Comparison of ENCODE assay signal across 8 cellular contexts in the genomic region with DNA sequence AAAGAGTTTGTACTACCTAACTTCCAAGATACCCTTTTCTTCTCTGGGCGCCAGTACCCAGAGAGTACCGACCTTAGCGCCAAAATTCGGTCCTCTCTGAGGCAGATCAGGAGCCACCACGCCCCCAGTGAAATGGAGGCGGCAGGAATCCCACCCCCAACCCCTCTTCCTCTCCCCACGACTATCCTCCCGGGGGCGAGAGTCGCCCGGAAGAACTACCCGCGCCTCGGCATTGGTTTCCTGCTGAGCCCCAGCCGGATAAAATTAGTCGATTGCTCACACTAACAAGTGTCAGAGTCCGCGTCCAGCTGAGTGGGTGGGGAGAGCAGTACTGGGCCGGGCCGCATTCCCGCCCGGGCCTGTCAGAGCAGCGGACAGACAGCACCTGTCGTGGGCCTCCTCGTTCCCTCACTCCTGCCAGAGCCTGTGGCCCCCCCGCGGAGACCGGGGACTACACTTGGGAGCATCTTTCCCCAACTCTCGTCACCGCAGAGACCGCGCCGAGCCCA.
DNase-seq lines count a peak whose midpoint lies in the region; ATAC-seq and TF ChIP-seq lines count a peak whose summit lies in the region.

No MANE protein-coding gene starts in this region.

- no peaks in the 10 kb centered on the region for H3K36me3 ChIP-seq in GM23338 (ENCODE audit: insufficient read depth)

- H3K4me1 ChIP-seq in GM23338 (ENCODE audit: insufficient read depth) = peaks cover 5% of the 10 kb centered on the region; the same call in 1 of the 2 replicates

- peak; percentile 67 for DNase-seq in EH (ENCODE audit: low read depth)
- peak; percentile 54 for DNase-seq in GM23338 (ENCODE audit: low spot score)
- peak; percentile 7 for DNase-seq in NCI-H774 (lab: John Stamatoyannopoulos, UW)
- DNase-seq in activated naive CD4-positive, alpha-beta T cell treated with anti-CD3 and anti-CD28 coated beads, Interleukin-2, amount 50 U/mL, for 72 hours (ENCODE audit: low spot score in 2 of 2) = peak; percentile 11 to 64
- peak; percentile 24 for DNase-seq in glutamatergic neuron
- peak; percentile 26 for DNase-seq in occipital lobe (lab: John Stamatoyannopoulos, UW)
- no peak for DNase-seq in OCI-M2 (lab: John Stamatoyannopoulos, UW; ENCODE audit: unreplicated experiment)
- no peak for DNase-seq in DMS153 treated with DMSO at 0.1 percent for 48 hours (lab: John Stamatoyannopoulos, UW; ENCODE audit: unreplicated experiment)

- peaks cover 8% of the 10 kb centered on the region for H3K27me3 Mint-ChIP-seq in GM23338 (ENCODE audit: insufficient read depth, low read depth, poor library complexity)
- peaks cover 2% of the 10 kb centered on the region for H3K27me3 Mint-ChIP-seq in glutamatergic neuron (ENCODE audit: unreplicated experiment)

- peak overlapping the region; percentile 69 for H3K4me2 ChIP-seq in GM23338

- H3K27ac Mint-ChIP-seq in GM23338 (no peak overlapping the region), glutamatergic neuron (ENCODE audit: unreplicated experiment) (no peak overlapping the region)
- peak overlapping the region; percentile 82 to 91 for H3K27ac Mint-ChIP-seq in activated naive CD4-positive, alpha-beta T cell treated with anti-CD3 and anti-CD28 coated beads, Interleukin-2, amount 50 U/mL, for 72 hours

- H3F3A ChIP-seq in GM23338 (replicated peaks; ENCODE audit: low read depth) = no peaks in the 10 kb centered on the region

- H3K79me2 ChIP-seq in GM23338 (replicated peaks; ENCODE audit: insufficient read depth) = no peaks in the 10 kb centered on the region

- no peaks in the 10 kb centered on the region for H3K9me2 ChIP-seq in GM23338 (ENCODE audit: insufficient read depth)

- peaks cover 17% of the 10 kb centered on the region; the same call in 2 of the 3 replicates for H3K4me1 Mint-ChIP-seq in GM23338
- H3K4me1 Mint-ChIP-seq in glutamatergic neuron (ENCODE audit: low read depth, unreplicated experiment) = peaks cover 4% of the 10 kb centered on the region

- 0 out of 2 replicates have a peak overlapping the region, but pooled peaks have one; percentile 76 for H2AFZ ChIP-seq in GM23338

- H4K20me1 ChIP-seq in GM23338 (replicated peaks; ENCODE audit: insufficient read depth) = no peaks in the 10 kb centered on the region

- H3K36me3 Mint-ChIP-seq in GM23338 (ENCODE audit: low read depth) (peaks cover 5% of the 10 kb centered on the region; the same call in 2 of the 3 replicates), glutamatergic neuron (ENCODE audit: unreplicated experiment) (no peaks in the 10 kb centered on the region)
- peaks cover 0 to 8% of the 10 kb centered on the region in 2 donors for H3K36me3 Mint-ChIP-seq in activated naive CD4-positive, alpha-beta T cell treated with anti-CD3 and anti-CD28 coated beads, Interleukin-2, amount 50 U/mL, for 72 hours

- H3K27ac ChIP-seq in GM23338 (ENCODE audit: low read depth) = no peak overlapping the region

- TF ChIP-seq CTCF in GM23338 (conservative IDR thresholded peaks at IDR 0.05; ENCODE audit: low read depth in 2 of 2) = no peak
- no peak for TF ChIP-seq CTCF in glutamatergic neuron (IDR thresholded peaks at IDR 0.05; ENCODE audit: partially characterized antibody, unreplicated experiment)

- H3K4me3 Mint-ChIP-seq in GM23338 (peak overlapping the region; percentile 71), glutamatergic neuron (ENCODE audit: unreplicated experiment) (peak overlapping the region; percentile 71)

- no peaks in the 10 kb centered on the region for H3K27me3 ChIP-seq in GM23338 (ENCODE audit: insufficient read depth)

- ATAC-seq in GM23338 = peak; percentile 45
- ATAC-seq in activated naive CD4-positive, alpha-beta T cell treated with anti-CD3 and anti-CD28 coated beads, Interleukin-2, amount 50 U/mL, for 72 hours = peak; percentile 34 to 68

- H3K4me3 ChIP-seq in GM23338 = peak overlapping the region; percentile 60

- H3K9me3 Mint-ChIP-seq in GM23338 = no peaks in the 10 kb centered on the region
- no peaks in the 10 kb centered on the region for H3K9me3 Mint-ChIP-seq in activated naive CD4-positive, alpha-beta T cell treated with anti-CD3 and anti-CD28 coated beads, Interleukin-2, amount 50 U/mL, for 72 hours
- no peaks in the 10 kb centered on the region for H3K9me3 Mint-ChIP-seq in glutamatergic neuron (ENCODE audit: unreplicated experiment)

TF ChIP-seq in GM23338, 12 proteins besides CTCF, POLR2A, EP300 and RAD21:
- TF ChIP-seq NANOG (IDR thresholded peaks at IDR 0.05; ENCODE audit: borderline replicate concordance) (no peak), EZH2phosphoT487 (IDR thresholded peaks at IDR 0.05; ENCODE audit: unreplicated experiment) (no peak), ZNF114 (CRISPR knock-in tag; IDR thresholded peaks at IDR 0.05) (no peak), POLR2AphosphoS5 (IDR thresholded peaks at IDR 0.05; ENCODE audit: low read depth) (no peak), EZH2 (IDR thresholded peaks at IDR 0.05; ENCODE audit: low read depth, unreplicated experiment) (no peak)
- TF ChIP-seq, protein P1, sequence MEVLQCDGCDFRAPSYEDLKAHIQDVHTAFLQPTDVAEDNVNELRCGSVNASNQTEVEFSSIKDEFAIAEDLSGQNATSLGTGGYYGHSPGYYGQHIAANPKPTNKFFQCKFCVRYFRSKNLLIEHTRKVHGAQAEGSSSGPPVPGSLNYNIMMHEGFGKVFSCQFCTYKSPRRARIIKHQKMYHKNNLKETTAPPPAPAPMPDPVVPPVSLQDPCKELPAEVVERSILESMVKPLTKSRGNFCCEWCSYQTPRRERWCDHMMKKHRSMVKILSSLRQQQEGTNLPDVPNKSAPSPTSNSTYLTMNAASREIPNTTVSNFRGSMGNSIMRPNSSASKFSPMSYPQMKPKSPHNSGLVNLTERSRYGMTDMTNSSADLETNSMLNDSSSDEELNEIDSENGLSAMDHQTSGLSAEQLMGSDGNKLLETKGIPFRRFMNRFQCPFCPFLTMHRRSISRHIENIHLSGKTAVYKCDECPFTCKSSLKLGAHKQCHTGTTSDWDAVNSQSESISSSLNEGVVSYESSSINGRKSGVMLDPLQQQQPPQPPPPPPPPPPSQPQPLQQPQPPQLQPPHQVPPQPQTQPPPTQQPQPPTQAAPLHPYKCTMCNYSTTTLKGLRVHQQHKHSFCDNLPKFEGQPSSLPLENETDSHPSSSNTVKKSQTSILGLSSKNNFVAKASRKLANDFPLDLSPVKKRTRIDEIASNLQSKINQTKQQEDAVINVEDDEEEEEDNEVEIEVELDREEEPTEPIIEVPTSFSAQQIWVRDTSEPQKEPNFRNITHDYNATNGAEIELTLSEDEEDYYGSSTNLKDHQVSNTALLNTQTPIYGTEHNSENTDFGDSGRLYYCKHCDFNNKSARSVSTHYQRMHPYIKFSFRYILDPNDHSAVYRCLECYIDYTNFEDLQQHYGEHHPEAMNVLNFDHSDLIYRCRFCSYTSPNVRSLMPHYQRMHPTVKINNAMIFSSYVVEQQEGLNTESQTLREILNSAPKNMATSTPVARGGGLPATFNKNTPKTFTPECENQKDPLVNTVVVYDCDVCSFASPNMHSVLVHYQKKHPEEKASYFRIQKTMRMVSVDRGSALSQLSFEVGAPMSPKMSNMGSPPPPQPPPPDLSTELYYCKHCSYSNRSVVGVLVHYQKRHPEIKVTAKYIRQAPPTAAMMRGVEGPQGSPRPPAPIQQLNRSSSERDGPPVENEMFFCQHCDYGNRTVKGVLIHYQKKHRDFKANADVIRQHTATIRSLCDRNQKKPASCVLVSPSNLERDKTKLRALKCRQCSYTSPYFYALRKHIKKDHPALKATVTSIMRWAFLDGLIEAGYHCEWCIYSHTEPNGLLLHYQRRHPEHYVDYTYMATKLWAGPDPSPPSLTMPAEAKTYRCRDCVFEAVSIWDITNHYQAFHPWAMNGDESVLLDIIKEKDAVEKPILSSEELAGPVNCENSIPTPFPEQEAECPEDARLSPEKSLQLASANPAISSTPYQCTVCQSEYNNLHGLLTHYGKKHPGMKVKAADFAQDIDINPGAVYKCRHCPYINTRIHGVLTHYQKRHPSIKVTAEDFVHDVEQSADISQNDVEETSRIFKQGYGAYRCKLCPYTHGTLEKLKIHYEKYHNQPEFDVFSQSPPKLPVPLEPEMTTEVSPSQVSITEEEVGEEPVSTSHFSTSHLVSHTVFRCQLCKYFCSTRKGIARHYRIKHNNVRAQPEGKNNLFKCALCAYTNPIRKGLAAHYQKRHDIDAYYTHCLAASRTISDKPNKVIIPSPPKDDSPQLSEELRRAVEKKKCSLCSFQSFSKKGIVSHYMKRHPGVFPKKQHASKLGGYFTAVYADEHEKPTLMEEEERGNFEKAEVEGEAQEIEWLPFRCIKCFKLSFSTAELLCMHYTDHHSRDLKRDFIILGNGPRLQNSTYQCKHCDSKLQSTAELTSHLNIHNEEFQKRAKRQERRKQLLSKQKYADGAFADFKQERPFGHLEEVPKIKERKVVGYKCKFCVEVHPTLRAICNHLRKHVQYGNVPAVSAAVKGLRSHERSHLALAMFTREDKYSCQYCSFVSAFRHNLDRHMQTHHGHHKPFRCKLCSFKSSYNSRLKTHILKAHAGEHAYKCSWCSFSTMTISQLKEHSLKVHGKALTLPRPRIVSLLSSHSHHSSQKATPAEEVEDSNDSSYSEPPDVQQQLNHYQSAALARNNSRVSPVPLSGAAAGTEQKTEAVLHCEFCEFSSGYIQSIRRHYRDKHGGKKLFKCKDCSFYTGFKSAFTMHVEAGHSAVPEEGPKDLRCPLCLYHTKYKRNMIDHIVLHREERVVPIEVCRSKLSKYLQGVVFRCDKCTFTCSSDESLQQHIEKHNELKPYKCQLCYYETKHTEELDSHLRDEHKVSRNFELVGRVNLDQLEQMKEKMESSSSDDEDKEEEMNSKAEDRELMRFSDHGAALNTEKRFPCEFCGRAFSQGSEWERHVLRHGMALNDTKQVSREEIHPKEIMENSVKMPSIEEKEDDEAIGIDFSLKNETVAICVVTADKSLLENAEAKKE (CRISPR knock-in tag; IDR thresholded peaks at IDR 0.05) = no peak
TF ChIP-seq in GM23338: peak in this region for 0.

Comparison
In these comparisons a context has a peak if more than half of its experiments do, and no peak if none do; other contexts are left out.
1. DNase-seq: peak in EH (single experiment), GM23338 (single experiment), NCI-H774 (single experiment), activated naive CD4-positive, alpha-beta T cell treated with anti-CD3 and anti-CD28 coated beads, Interleukin-2, amount 50 U/mL, for 72 hours (2 of 2), glutamatergic neuron (single experiment) and occipital lobe (single experiment); none in OCI-M2 (single experiment) and DMS153 treated with DMSO at 0.1 percent for 48 hours (single experiment).
2. H3K27ac Mint-ChIP-seq: peak in activated naive CD4-positive, alpha-beta T cell treated with anti-CD3 and anti-CD28 coated beads, Interleukin-2, amount 50 U/mL, for 72 hours (2 of 2); none in GM23338 (single experiment) and glutamatergic neuron (single experiment).